Comparison of ENCODE assay signal across 13 cellular contexts in genomic region chr5:66518052-66518451, GRCh38.
DNase-seq lines count a peak whose midpoint lies in the region; ATAC-seq and TF ChIP-seq lines count a peak whose summit lies in the region.
"Had no signal": no experiment of that assay in that cellular context is flagged by ENCODE, and none has a peak within 500 bp of the region (broad histone marks: within the 10 kb centered on the region; RNA-seq: fewer than 3 reads in every experiment).

No MANE protein-coding gene starts in this region.

- H3K27me3 Mint-ChIP-seq in neural progenitor cell (ENCODE audit: insufficient read depth, low read depth), result peaks cover 7% of the 10 kb centered on the region

- peaks cover 13% of the 10 kb centered on the region for H3K9me3 Mint-ChIP-seq in neural progenitor cell

- H2AFZ ChIP-seq in neural progenitor cell (replicated peaks), result no peak overlapping the region

- H3K4me1 ChIP-seq in cardiac muscle cell (ENCODE audit: low read depth), result peaks cover 5% of the 10 kb centered on the region
- peaks cover 0 to 7% (median 0%) of the 10 kb centered on the region in 9 donors for H3K4me1 ChIP-seq in heart right ventricle
- H3K4me1 ChIP-seq in left lung, result no peaks in the 10 kb centered on the region
- peaks cover 14% of the 10 kb centered on the region for H3K4me1 ChIP-seq in neural progenitor cell
- H3K4me1 ChIP-seq in upper lobe of right lung, result no peaks in the 10 kb centered on the region
- peaks cover 0 to 39% (median 11%) of the 10 kb centered on the region in 6 donors for H3K4me1 ChIP-seq in spleen

- no peaks in the 10 kb centered on the region for H3K36me3 Mint-ChIP-seq in neural progenitor cell

- peaks cover 2% of the 10 kb centered on the region for H3K9me3 ChIP-seq in cardiac muscle cell (ENCODE audit: low read depth)
- peaks cover 0 to 22% (median 8%) of the 10 kb centered on the region in 11 donors for H3K9me3 ChIP-seq in heart right ventricle
- peaks cover 0 to 22% of the 10 kb centered on the region in 2 donors for H3K9me3 ChIP-seq in left lung
- H3K9me3 ChIP-seq in neural progenitor cell (ENCODE audit: low read depth), result peaks cover 22% of the 10 kb centered on the region
- peaks cover 13% of the 10 kb centered on the region for H3K9me3 ChIP-seq in upper lobe of right lung
- peaks cover 0 to 26% (median 21%) of the 10 kb centered on the region in 8 donors for H3K9me3 ChIP-seq in spleen

- peaks cover 18% of the 10 kb centered on the region for H3K4me1 Mint-ChIP-seq in neural progenitor cell

- H3K27me3 ChIP-seq in cardiac muscle cell (no peaks in the 10 kb centered on the region), heart right ventricle (no peaks in the 10 kb centered on the region), left lung (no peaks in the 10 kb centered on the region), neural progenitor cell (no peaks in the 10 kb centered on the region), upper lobe of right lung (no peaks in the 10 kb centered on the region), spleen (replicated peaks in 1 of 7) (no peaks in the 10 kb centered on the region)

- peak overlapping the region; percentile 46 for H3K27ac Mint-ChIP-seq in neural progenitor cell
- H3K27ac Mint-ChIP-seq: H9 had no signal

- intact Hi-C loops in heart right ventricle (cut with DNase I) (no loop called here), left lung (cut with DNase I) (no loop called here), upper lobe of right lung (cut with DNase I) (no loop called here), spleen (cut with DNase I; ENCODE audit: low total_unique reads) (no loop called here)

- no peak overlapping the region for H3K4me2 ChIP-seq in neural progenitor cell

- H3K4me3 Mint-ChIP-seq in neural progenitor cell, result no peak overlapping the region
- H3K4me3 Mint-ChIP-seq: H9 had no signal

- no peak for DNase-seq in cardiac muscle cell (ENCODE audit: low read depth in 1 of 2, low spot score in 1 of 2)
- no peak for DNase-seq in heart right ventricle
- DNase-seq in left lung, result no peak
- DNase-seq in neural progenitor cell (ENCODE audit: low spot score), result no peak
- DNase-seq in upper lobe of right lung, result no peak
- no peak for DNase-seq in NCI-H2081 treated with DMSO at 0.1 percent for 48 hours (lab: John Stamatoyannopoulos, UW)
- no peak for DNase-seq in spleen
- DNase-seq: Calu3, DMS 273 treated with DMSO at 0.1 percent for 48 hours, GOT3, H9 had no signal

- H3K4me3 ChIP-seq in cardiac muscle cell, result no peak overlapping the region
- H3K4me3 ChIP-seq in heart right ventricle, result no peak overlapping the region
- H3K4me3 ChIP-seq in left lung, result no peak overlapping the region
- no peak overlapping the region for H3K4me3 ChIP-seq in neural progenitor cell
- H3K4me3 ChIP-seq in upper lobe of right lung, result no peak overlapping the region
- no peak overlapping the region for H3K4me3 ChIP-seq in spleen

- H3K27ac ChIP-seq in cardiac muscle cell, result peak overlapping the region; percentile 63
- no peak overlapping the region for H3K27ac ChIP-seq in heart right ventricle
- H3K27ac ChIP-seq in left lung, result peak overlapping the region; percentile 36 to 64
- H3K27ac ChIP-seq in neural progenitor cell, result no peak overlapping the region
- peak overlapping the region; percentile 65 for H3K27ac ChIP-seq in upper lobe of right lung
- H3K27ac ChIP-seq in spleen, result no peak overlapping the region
- H3K27ac ChIP-seq: 22Rv1 had no signal

- H3F3A ChIP-seq in neural progenitor cell (ENCODE audit: low read depth), result peaks cover 22% of the 10 kb centered on the region

- no peaks in the 10 kb centered on the region for H4K20me1 ChIP-seq in neural progenitor cell (ENCODE audit: low read depth)

- TF ChIP-seq CTCF in cardiac muscle cell (IDR thresholded peaks at IDR 0.05; ENCODE audit: low read depth, low read length) (no peak), heart right ventricle (IDR thresholded peaks at IDR 0.05) (no peak), left lung (IDR thresholded peaks at IDR 0.05) (no peak), neural progenitor cell (IDR thresholded peaks at IDR 0.05) (no peak), upper lobe of right lung (IDR thresholded peaks at IDR 0.05) (no peak), spleen (IDR thresholded peaks at IDR 0.05 in 8 of 11, conservative IDR thresholded peaks at IDR 0.05 in 3 of 11) (no peak)

- H3K36me3 ChIP-seq in cardiac muscle cell, result no peaks in the 10 kb centered on the region
- H3K36me3 ChIP-seq in heart right ventricle, result no peaks in the 10 kb centered on the region
- no peaks in the 10 kb centered on the region for H3K36me3 ChIP-seq in left lung
- no peaks in the 10 kb centered on the region for H3K36me3 ChIP-seq in neural progenitor cell
- H3K36me3 ChIP-seq in upper lobe of right lung, result no peaks in the 10 kb centered on the region
- H3K36me3 ChIP-seq in spleen, result no peaks in the 10 kb centered on the region

- WGBS in heart right ventricle, 2 donors, result 84 to 85% methylated on average over 3 of the region's 3 CpGs
- 91 to 97% (median 93%) methylated on average over 3 of the region's 3 CpGs for WGBS in spleen, 5 donors

- no peak for ATAC-seq in heart right ventricle
- ATAC-seq in left lung, result peak; percentile 12
- no peak for ATAC-seq in upper lobe of right lung
- no peak for ATAC-seq in GM19467 (IDR thresholded peaks at IDR 0.05; ENCODE audit: unreplicated experiment)

- no peak overlapping the region for H3K9ac ChIP-seq in neural progenitor cell

- no peak for TF ChIP-seq POLR2A in spleen (IDR thresholded peaks at IDR 0.05)

- H3K79me2 ChIP-seq in neural progenitor cell (ENCODE audit: low read depth), result no peaks in the 10 kb centered on the region

Comparison
In these comparisons a context has a peak if more than half of its experiments do, and no peak if none do; other contexts are left out.
1. H3K27ac ChIP-seq: peak in cardiac muscle cell (single experiment), left lung (2 of 2) and upper lobe of right lung (single experiment); none in heart right ventricle (0 of 10), neural progenitor cell (single experiment) and spleen (0 of 8).